Comparison of ENCODE assay signal across 19 cellular contexts in genomic region chr1:59866459-59866858, GRCh38. TPM values are rescaled to one million over a fixed set of nuclear protein-coding genes. Genes with fewer than 3 reads are reported as not detected.
DNase-seq lines count a peak whose midpoint lies in the region; ATAC-seq, FAIRE-seq and TF ChIP-seq lines count a peak whose summit lies in the region.
"Had no signal": no experiment of that assay in that cellular context is flagged by ENCODE, and none has a peak within 500 bp of the region (broad histone marks: within the 10 kb centered on the region; RNA-seq: fewer than 3 reads in every experiment).

No MANE protein-coding gene starts in this region.

- ATAC-seq in left colon = peak; percentile 84
- no peak for ATAC-seq in GM19452 (IDR thresholded peaks at IDR 0.05; ENCODE audit: unreplicated experiment)
- ATAC-seq: CD8-positive, alpha-beta T cell; GM23338; HCT116 had no signal

- no peak overlapping the region for H3K4me2 ChIP-seq in osteoblast (ENCODE audit: insufficient read depth, low read length)
- H3K4me2 ChIP-seq: BLaER1, GM23338 had no signal

- H3K79me2 ChIP-seq in osteoblast (ENCODE audit: insufficient read depth, low read length) = no peaks in the 10 kb centered on the region

- H3K4me1 ChIP-seq in osteoblast (ENCODE audit: insufficient read depth, low read length) = no peaks in the 10 kb centered on the region
- H3K4me1 ChIP-seq: BLaER1, Caco-2 had no signal

- no peak overlapping the region for H3K4me3 ChIP-seq in osteoblast (ENCODE audit: insufficient read depth, low read length)
- H3K4me3 ChIP-seq: BLaER1, GM23338 had no signal

- DNase-seq in GM19239 (ENCODE audit: insufficient read length, low spot score) = no peak
- peak; percentile 30 for DNase-seq in SK-N-DZ (ENCODE audit: low spot score)
- DNase-seq in left colon = no peak
- no peak for DNase-seq in osteoblast (ENCODE audit: insufficient read length, low spot score, missing footprints)
- no peak for DNase-seq in NCI-H510A (lab: John Stamatoyannopoulos, UW)
- DNase-seq: Caco-2; CD4-positive, CD25-positive, alpha-beta regulatory T cell; CD8-positive, alpha-beta T cell; DMS153; DND-41; H9 had no signal

- H3K36me3 ChIP-seq in osteoblast (ENCODE audit: insufficient read depth, low read length) = no peaks in the 10 kb centered on the region
- H3K36me3 ChIP-seq: BLaER1 had no signal

- TF ChIP-seq CTCF in osteoblast (IDR thresholded peaks at IDR 0.05; ENCODE audit: extremely low read depth, low read depth, low read length) = no peak

- peak; percentile 63 for FAIRE-seq in GM19239 (lab: Jason Lieb, UNC)
- FAIRE-seq: G401.6 had no signal

- no peak overlapping the region for H3K27ac ChIP-seq in osteoblast (ENCODE audit: low read depth, low read length)
- H3K27ac ChIP-seq: BLaER1, C4-2B had no signal

- no peak overlapping the region for H2AFZ ChIP-seq in osteoblast (ENCODE audit: low read length)
- H2AFZ ChIP-seq: GM23338 had no signal

- no peaks in the 10 kb centered on the region for H3K9me3 ChIP-seq in osteoblast (ENCODE audit: low read depth, low read length)
- H3K9me3 ChIP-seq: BLaER1, Caco-2 had no signal

- no peaks in the 10 kb centered on the region for H3K27me3 ChIP-seq in osteoblast (ENCODE audit: insufficient read depth, low read length)
- H3K27me3 ChIP-seq: BLaER1 had no signal

- H4K20me1 ChIP-seq in osteoblast (ENCODE audit: insufficient read depth, low read length) = no peaks in the 10 kb centered on the region
- H4K20me1 ChIP-seq: BLaER1 had no signal

- intact Hi-C loops in left colon (cut with DNase I, micrococcal nuclease) = no loop called here

RNA-seq across cellular contexts. Expression of gene HOOK1, which starts 51.7 kb away (rescaled TPM):
- polyA plus RNA-seq in SK-N-DZ (2014; cell fraction: cytosol; rRNA removed) = 4.1 and 5.2 TPM in 2 replicates
- 9.4 and 10.3 TPM in 2 replicates for polyA plus RNA-seq in SK-N-DZ (2014; cell fraction: nucleus; rRNA removed)
- 10 to 100 TPM; 55.6 to 62.5 TPM for total RNA-seq in left colon
- not detected in 2 replicates for total RNA-seq in osteoblast
- total RNA-seq: A172 had no signal
- polyA plus RNA-seq: AG04450 had no signal

Comparison
In these comparisons a context has a peak if more than half of its experiments do, and no peak if none do; other contexts are left out.
1. RNA of gene HOOK1, which starts 51.7 kb away (total RNA-seq): 55.6 to 62.5 TPM in left colon; not detected in osteoblast; every median in the first group is over 10 times any median in the second.